ENCODE assay signal across 1 cellular context in genomic region chr11:57741132-57742086, GRCh38.
TF ChIP-seq lines count a peak whose summit lies in the region.

Gene SELENOH (plus strand): TSS chr11:57741491. CDS start chr11:57741596, 105 bp downstream.

TF ChIP-seq in GM12878, 131 proteins besides CTCF, POLR2A, EP300 and RAD21 (continued from another document and continues in another):
- peak; percentile 33 for TF ChIP-seq CUX1 (IDR thresholded peaks at IDR 0.05; ENCODE audit: insufficient replicate concordance, low read depth, low read length)
- TF ChIP-seq CEBPZ (IDR thresholded peaks at IDR 0.05; ENCODE audit: low read depth, low read length), result no peak
- peak; percentile 91 for TF ChIP-seq JUND (IDR thresholded peaks at IDR 0.05; ENCODE audit: low read depth, low read length)
- TF ChIP-seq KLF5 (IDR thresholded peaks at IDR 0.05; ENCODE audit: partially characterized antibody), result peak; percentile 96
- TF ChIP-seq STAT3 (IDR thresholded peaks at IDR 0.05; ENCODE audit: low read depth, low read length), result no peak
- no peak for TF ChIP-seq RBBP5 (conservative IDR thresholded peaks at IDR 0.05)
- TF ChIP-seq, protein P1, sequence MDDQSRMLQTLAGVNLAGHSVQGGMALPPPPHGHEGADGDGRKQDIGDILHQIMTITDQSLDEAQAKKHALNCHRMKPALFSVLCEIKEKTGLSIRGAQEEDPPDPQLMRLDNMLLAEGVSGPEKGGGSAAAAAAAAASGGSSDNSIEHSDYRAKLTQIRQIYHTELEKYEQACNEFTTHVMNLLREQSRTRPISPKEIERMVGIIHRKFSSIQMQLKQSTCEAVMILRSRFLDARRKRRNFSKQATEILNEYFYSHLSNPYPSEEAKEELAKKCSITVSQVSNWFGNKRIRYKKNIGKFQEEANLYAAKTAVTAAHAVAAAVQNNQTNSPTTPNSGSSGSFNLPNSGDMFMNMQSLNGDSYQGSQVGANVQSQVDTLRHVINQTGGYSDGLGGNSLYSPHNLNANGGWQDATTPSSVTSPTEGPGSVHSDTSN (IDR thresholded peaks at IDR 0.05; ENCODE audit: insufficient replicate concordance, low read depth, low read length), result no peak
- TF ChIP-seq SRF (IDR thresholded peaks at IDR 0.05; ENCODE audit: low read depth in 2 of 2, low read length in 2 of 2), result peak; percentile 34 to 85; a peak in 3 of 4 replicates
- peak; percentile 82 for TF ChIP-seq TAF1 (IDR thresholded peaks at IDR 0.05; ENCODE audit: borderline replicate concordance, low read depth, low read length)
- TF ChIP-seq SPI1 (IDR thresholded peaks at IDR 0.05; ENCODE audit: borderline replicate concordance, insufficient read depth, low read depth, low read length), result peak; percentile 20; the same call in 1 of the 2 replicates
- no peak for TF ChIP-seq ZSCAN29 (IDR thresholded peaks at IDR 0.05)
- TF ChIP-seq, protein P2, sequence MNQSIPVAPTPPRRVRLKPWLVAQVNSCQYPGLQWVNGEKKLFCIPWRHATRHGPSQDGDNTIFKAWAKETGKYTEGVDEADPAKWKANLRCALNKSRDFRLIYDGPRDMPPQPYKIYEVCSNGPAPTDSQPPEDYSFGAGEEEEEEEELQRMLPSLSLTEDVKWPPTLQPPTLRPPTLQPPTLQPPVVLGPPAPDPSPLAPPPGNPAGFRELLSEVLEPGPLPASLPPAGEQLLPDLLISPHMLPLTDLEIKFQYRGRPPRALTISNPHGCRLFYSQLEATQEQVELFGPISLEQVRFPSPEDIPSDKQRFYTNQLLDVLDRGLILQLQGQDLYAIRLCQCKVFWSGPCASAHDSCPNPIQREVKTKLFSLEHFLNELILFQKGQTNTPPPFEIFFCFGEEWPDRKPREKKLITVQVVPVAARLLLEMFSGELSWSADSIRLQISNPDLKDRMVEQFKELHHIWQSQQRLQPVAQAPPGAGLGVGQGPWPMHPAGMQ (IDR thresholded peaks at IDR 0.05; ENCODE audit: borderline replicate concordance), result peak; percentile 66
- peak; percentile 80 for TF ChIP-seq MLLT1 (IDR thresholded peaks at IDR 0.05)
- peak; percentile 75 to 86 for TF ChIP-seq EGR1 (IDR thresholded peaks at IDR 0.05; ENCODE audit: borderline replicate concordance in 1 of 2, low read depth in 2 of 2, low read length in 2 of 2)
- no peak for TF ChIP-seq CHD4 (IDR thresholded peaks at IDR 0.05)
- TF ChIP-seq CBX3 (IDR thresholded peaks at IDR 0.05; ENCODE audit: borderline replicate concordance, low read depth), result no peak
- TF ChIP-seq, protein P3, sequence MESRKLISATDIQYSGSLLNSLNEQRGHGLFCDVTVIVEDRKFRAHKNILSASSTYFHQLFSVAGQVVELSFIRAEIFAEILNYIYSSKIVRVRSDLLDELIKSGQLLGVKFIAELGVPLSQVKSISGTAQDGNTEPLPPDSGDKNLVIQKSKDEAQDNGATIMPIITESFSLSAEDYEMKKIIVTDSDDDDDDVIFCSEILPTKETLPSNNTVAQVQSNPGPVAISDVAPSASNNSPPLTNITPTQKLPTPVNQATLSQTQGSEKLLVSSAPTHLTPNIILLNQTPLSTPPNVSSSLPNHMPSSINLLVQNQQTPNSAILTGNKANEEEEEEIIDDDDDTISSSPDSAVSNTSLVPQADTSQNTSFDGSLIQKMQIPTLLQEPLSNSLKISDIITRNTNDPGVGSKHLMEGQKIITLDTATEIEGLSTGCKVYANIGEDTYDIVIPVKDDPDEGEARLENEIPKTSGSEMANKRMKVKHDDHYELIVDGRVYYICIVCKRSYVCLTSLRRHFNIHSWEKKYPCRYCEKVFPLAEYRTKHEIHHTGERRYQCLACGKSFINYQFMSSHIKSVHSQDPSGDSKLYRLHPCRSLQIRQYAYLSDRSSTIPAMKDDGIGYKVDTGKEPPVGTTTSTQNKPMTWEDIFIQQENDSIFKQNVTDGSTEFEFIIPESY (IDR thresholded peaks at IDR 0.05), result no peak
- peak; percentile 84 for TF ChIP-seq CREM (IDR thresholded peaks at IDR 0.05; ENCODE audit: low read depth)
- peak; percentile 20 for TF ChIP-seq ZZZ3 (IDR thresholded peaks at IDR 0.05; ENCODE audit: control insufficient read depth, insufficient read length, low read depth)
- peak; percentile 65 for TF ChIP-seq MEF2B (IDR thresholded peaks at IDR 0.05; ENCODE audit: partially characterized antibody, poor library complexity, severe bottlenecking)
- TF ChIP-seq, protein P4, sequence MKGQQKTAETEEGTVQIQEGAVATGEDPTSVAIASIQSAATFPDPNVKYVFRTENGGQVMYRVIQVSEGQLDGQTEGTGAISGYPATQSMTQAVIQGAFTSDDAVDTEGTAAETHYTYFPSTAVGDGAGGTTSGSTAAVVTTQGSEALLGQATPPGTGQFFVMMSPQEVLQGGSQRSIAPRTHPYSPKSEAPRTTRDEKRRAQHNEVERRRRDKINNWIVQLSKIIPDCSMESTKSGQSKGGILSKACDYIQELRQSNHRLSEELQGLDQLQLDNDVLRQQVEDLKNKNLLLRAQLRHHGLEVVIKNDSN (IDR thresholded peaks at IDR 0.05; ENCODE audit: borderline replicate concordance, extremely low read length, insufficient read depth, low read depth, low read length), result peak; percentile 90
- no peak for TF ChIP-seq GATAD2B (conservative IDR thresholded peaks at IDR 0.05; ENCODE audit: low read depth)
- peak; percentile 63; the same call in 1 of the 2 replicates for TF ChIP-seq PAX5 (IDR thresholded peaks at IDR 0.05; ENCODE audit: borderline replicate concordance, low read depth, low read length)
- peak; percentile 95 for TF ChIP-seq RELA (IDR thresholded peaks at IDR 0.05; ENCODE audit: borderline replicate concordance, partially characterized antibody)
- TF ChIP-seq MTA3 (IDR thresholded peaks at IDR 0.05; ENCODE audit: borderline replicate concordance, low read length), result peak; percentile 30; the same call in 1 of the 2 replicates
- no peak for TF ChIP-seq SMAD1 (IDR thresholded peaks at IDR 0.05; ENCODE audit: low read depth, partially characterized antibody)
- peak; percentile 94 for TF ChIP-seq PML (IDR thresholded peaks at IDR 0.05; ENCODE audit: low read length)
- TF ChIP-seq, protein P5, sequence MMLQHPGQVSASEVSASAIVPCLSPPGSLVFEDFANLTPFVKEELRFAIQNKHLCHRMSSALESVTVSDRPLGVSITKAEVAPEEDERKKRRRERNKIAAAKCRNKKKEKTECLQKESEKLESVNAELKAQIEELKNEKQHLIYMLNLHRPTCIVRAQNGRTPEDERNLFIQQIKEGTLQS (IDR thresholded peaks at IDR 0.05; ENCODE audit: borderline replicate concordance, extremely low read depth, low read depth, low read length), result no peak
- no peak for TF ChIP-seq SREBF2 (IDR thresholded peaks at IDR 0.05; ENCODE audit: low read length)
- TF ChIP-seq SREBF1 (IDR thresholded peaks at IDR 0.05; ENCODE audit: low read length), result peak; percentile 93
- no peak for TF ChIP-seq SUZ12 (IDR thresholded peaks at IDR 0.05; ENCODE audit: unreplicated experiment)
- no peak for TF ChIP-seq SUPT20H (IDR thresholded peaks at IDR 0.05; ENCODE audit: borderline replicate concordance, control insufficient read depth, low read depth, low read length)
- TF ChIP-seq JUNB (IDR thresholded peaks at IDR 0.05), result no peak
- peak; percentile 98; the same call in 1 of the 2 replicates for TF ChIP-seq CBX5 (IDR thresholded peaks at IDR 0.05; ENCODE audit: low read depth)
- TF ChIP-seq, protein P6, sequence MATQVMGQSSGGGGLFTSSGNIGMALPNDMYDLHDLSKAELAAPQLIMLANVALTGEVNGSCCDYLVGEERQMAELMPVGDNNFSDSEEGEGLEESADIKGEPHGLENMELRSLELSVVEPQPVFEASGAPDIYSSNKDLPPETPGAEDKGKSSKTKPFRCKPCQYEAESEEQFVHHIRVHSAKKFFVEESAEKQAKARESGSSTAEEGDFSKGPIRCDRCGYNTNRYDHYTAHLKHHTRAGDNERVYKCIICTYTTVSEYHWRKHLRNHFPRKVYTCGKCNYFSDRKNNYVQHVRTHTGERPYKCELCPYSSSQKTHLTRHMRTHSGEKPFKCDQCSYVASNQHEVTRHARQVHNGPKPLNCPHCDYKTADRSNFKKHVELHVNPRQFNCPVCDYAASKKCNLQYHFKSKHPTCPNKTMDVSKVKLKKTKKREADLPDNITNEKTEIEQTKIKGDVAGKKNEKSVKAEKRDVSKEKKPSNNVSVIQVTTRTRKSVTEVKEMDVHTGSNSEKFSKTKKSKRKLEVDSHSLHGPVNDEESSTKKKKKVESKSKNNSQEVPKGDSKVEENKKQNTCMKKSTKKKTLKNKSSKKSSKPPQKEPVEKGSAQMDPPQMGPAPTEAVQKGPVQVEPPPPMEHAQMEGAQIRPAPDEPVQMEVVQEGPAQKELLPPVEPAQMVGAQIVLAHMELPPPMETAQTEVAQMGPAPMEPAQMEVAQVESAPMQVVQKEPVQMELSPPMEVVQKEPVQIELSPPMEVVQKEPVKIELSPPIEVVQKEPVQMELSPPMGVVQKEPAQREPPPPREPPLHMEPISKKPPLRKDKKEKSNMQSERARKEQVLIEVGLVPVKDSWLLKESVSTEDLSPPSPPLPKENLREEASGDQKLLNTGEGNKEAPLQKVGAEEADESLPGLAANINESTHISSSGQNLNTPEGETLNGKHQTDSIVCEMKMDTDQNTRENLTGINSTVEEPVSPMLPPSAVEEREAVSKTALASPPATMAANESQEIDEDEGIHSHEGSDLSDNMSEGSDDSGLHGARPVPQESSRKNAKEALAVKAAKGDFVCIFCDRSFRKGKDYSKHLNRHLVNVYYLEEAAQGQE (IDR thresholded peaks at IDR 0.05; ENCODE audit: low read depth, low read length), result peak; percentile 51
- peak; percentile 85 for TF ChIP-seq TCF12 (IDR thresholded peaks at IDR 0.05; ENCODE audit: low read depth, low read length)
- peak; percentile 70 for TF ChIP-seq BCL11A (IDR thresholded peaks at IDR 0.05; ENCODE audit: low read depth, low read length)
